ENCODE assay signal across 8 cellular contexts in genomic region chr2:84459028-84459943, GRCh38. TPM values are rescaled to one million over a fixed set of nuclear protein-coding genes. Genes with fewer than 3 reads are reported as not detected.
A peak's percentile ranks its signal among the peaks of the same experiment; 100 is the strongest.
DNase-seq lines count a peak whose midpoint lies in the region; ATAC-seq and TF ChIP-seq lines count a peak whose summit lies in the region.

TSS of gene SUCLG1 (minus strand) at chr2:84459280. CDS start at chr2:84459269, 11 bp downstream.

- H3K4me3 ChIP-seq in HUES64 (ENCODE audit: low read length) (peak within 1 kb of the TSS; percentile 69), OCI-LY1 (ENCODE audit: low read depth, low read length, poor library complexity, severe bottlenecking) (peak within 1 kb of the TSS; percentile 95)

- H3K9me2 ChIP-seq in OCI-LY1 (ENCODE audit: low read depth, low read length) = no peaks in the 10 kb centered on the region

- H3F3A ChIP-seq in OCI-LY1 (ENCODE audit: insufficient read depth, low read length) = no peaks in the 10 kb centered on the region

- CTCF ChIA-PET in Calu3 (lab: Charles Lee) = interaction anchor here (0.6 to 1.0 kb wide), 4 partner anchors 13 to 1166 kb away, joined by 3 to 4 read pairs (median 3); no protein-coding TSS in a partner anchor

- peak within 1 kb of the TSS; percentile 77; the same call in 1 of the 2 replicates for H2AFZ ChIP-seq in OCI-LY1 (ENCODE audit: low read length)

- H3K4me2 ChIP-seq in OCI-LY1 (ENCODE audit: low read length) = peak within 1 kb of the TSS; percentile 86

- H3K4me1 ChIP-seq in HUES64 (ENCODE audit: insufficient read depth, low read length) (peaks cover 11% of the 10 kb centered on the region; the same call in 1 of the 2 replicates), OCI-LY1 (ENCODE audit: insufficient read depth, low read length, severe bottlenecking) (peaks cover 29% of the 10 kb centered on the region)

- H4K20me1 ChIP-seq in OCI-LY1 (ENCODE audit: insufficient read depth, low read length) = no peaks in the 10 kb centered on the region

- peaks cover 41% of the 10 kb centered on the region for H3K79me2 ChIP-seq in OCI-LY1 (ENCODE audit: insufficient read depth, low read length)

- TF ChIP-seq CTCF in Calu3 (IDR thresholded peaks at IDR 0.05; ENCODE audit: unreplicated experiment) = no peak
- TF ChIP-seq CTCF in OCI-LY1 (IDR thresholded peaks at IDR 0.05; ENCODE audit: low read length) = no peak
- no peak for TF ChIP-seq CTCF in endothelial cell (IDR thresholded peaks at IDR 0.05; ENCODE audit: unreplicated experiment)
- TF ChIP-seq CTCF in mesothelial cell of epicardium (IDR thresholded peaks at IDR 0.05; ENCODE audit: unreplicated experiment) = no peak

- DNase-seq in Calu3 (peak; percentile 82), endothelial cell (ENCODE audit: low spot score) (peak; percentile 77), mesothelial cell of epicardium (ENCODE audit: low spot score in 2 of 2, unreplicated experiment in 2 of 2) (peak; percentile 37 to 71)
- peak; percentile 84 for DNase-seq in activated CD8-positive, alpha-beta memory T cell treated with anti-CD3 and anti-CD28 coated beads, Interleukin-2, amount 50 U/mL, for 4 hours
- peak; percentile 68 to 69 for DNase-seq in stimulated activated CD8-positive, alpha-beta memory T cell treated with anti-CD3 and anti-CD28 coated beads, Interleukin-2, amount 100 ng/mL, for 1 hour (ENCODE audit: low read depth in 2 of 2)

- H3K4me1 Mint-ChIP-seq in Calu3 (ENCODE audit: low read depth, unreplicated experiment) = peaks cover 34% of the 10 kb centered on the region
- peaks cover 11% of the 10 kb centered on the region for H3K4me1 Mint-ChIP-seq in endothelial cell (ENCODE audit: unreplicated experiment)
- H3K4me1 Mint-ChIP-seq in mesothelial cell of epicardium = peaks cover 26% of the 10 kb centered on the region

- peak within 1 kb of the TSS; percentile 93 for H3K27ac Mint-ChIP-seq in Calu3 (ENCODE audit: unreplicated experiment)
- peak within 1 kb of the TSS; percentile 96 for H3K27ac Mint-ChIP-seq in endothelial cell (ENCODE audit: unreplicated experiment)
- H3K27ac Mint-ChIP-seq in mesothelial cell of epicardium = peak within 1 kb of the TSS; percentile 95

- H3K36me3 Mint-ChIP-seq in Calu3 (ENCODE audit: insufficient read depth, unreplicated experiment) (peaks cover 16% of the 10 kb centered on the region), endothelial cell (ENCODE audit: low read depth, unreplicated experiment) (no peaks in the 10 kb centered on the region), mesothelial cell of epicardium (no peaks in the 10 kb centered on the region)

- intact Hi-C loops in Calu3 (cut with micrococcal nuclease; ENCODE audit: unreplicated experiment) = no loop called here

- BruUV-seq in Calu3 (replicated peaks; lab: Mats Ljungman, UMichigan) = TSS peak; percentile 80

- H3K9ac ChIP-seq in HUES64 (ENCODE audit: low read depth, low read length) (peak within 1 kb of the TSS; percentile 69), OCI-LY1 (ENCODE audit: low read length) (peak within 1 kb of the TSS; percentile 97)

- H3K27me3 Mint-ChIP-seq in Calu3 (ENCODE audit: unreplicated experiment) (no peaks in the 10 kb centered on the region), endothelial cell (ENCODE audit: unreplicated experiment) (peaks cover 4% of the 10 kb centered on the region), mesothelial cell of epicardium (ENCODE audit: low read depth) (no peaks in the 10 kb centered on the region)

- H3K27ac ChIP-seq in HUES64 (ENCODE audit: low read depth, low read length) = no peak within 1 kb of the TSS
- H3K27ac ChIP-seq in OCI-LY1 (ENCODE audit: low read depth, low read length, poor library complexity, severe bottlenecking) = peak within 1 kb of the TSS; percentile 56

- H3K36me3 ChIP-seq in HUES64 (ENCODE audit: insufficient read depth, low read length) (no peaks in the 10 kb centered on the region), OCI-LY1 (ENCODE audit: insufficient read depth, low read length) (no peaks in the 10 kb centered on the region)

- H3K4me3 Mint-ChIP-seq in Calu3 (ENCODE audit: low read depth, unreplicated experiment) (peak within 1 kb of the TSS; percentile 86), endothelial cell (ENCODE audit: unreplicated experiment) (peak within 1 kb of the TSS; percentile 100), mesothelial cell of epicardium (peak within 1 kb of the TSS; percentile 88)

- H3K27me3 ChIP-seq in HUES64 (ENCODE audit: insufficient read depth, low read length) (no peaks in the 10 kb centered on the region; the same call in 1 of the 2 replicates), OCI-LY1 (ENCODE audit: insufficient read depth, low read length) (no peaks in the 10 kb centered on the region)

- no peaks in the 10 kb centered on the region for H3K9me3 Mint-ChIP-seq in Calu3 (ENCODE audit: low read depth, unreplicated experiment)
- H3K9me3 Mint-ChIP-seq in endothelial cell (ENCODE audit: unreplicated experiment) = no peaks in the 10 kb centered on the region
- no peaks in the 10 kb centered on the region for H3K9me3 Mint-ChIP-seq in mesothelial cell of epicardium

- H3K9me3 ChIP-seq in HUES64 (ENCODE audit: insufficient read depth, low read depth, low read length) (no peaks in the 10 kb centered on the region), OCI-LY1 (ENCODE audit: low read length) (no peaks in the 10 kb centered on the region)

- WGBS in HUES64 = under 1% methylated on average over 57 of the region's 57 CpGs

- ATAC-seq in GM21447 (IDR thresholded peaks at IDR 0.05; ENCODE audit: unreplicated experiment) = peak; percentile 92

RNA-seq across cellular contexts. Expression of gene SUCLG1, which starts in this region (rescaled TPM):
- total RNA-seq in Calu3 (2022) (72.3 and 78.9 TPM in 2 replicates), endothelial cell (ENCODE audit: unreplicated experiment) (63.2 TPM), mesothelial cell of epicardium (49.9 to 54.3 TPM (median 53.5 TPM) in 3 replicates)
- polyA plus RNA-seq in HUES64 (2013, experiment 1 of 2) = 39.0 TPM
- 37.0 TPM for polyA plus RNA-seq in HUES64 (2013, experiment 2 of 2)
